ENCODE assay signal across 7 cellular contexts in the genomic region with DNA sequence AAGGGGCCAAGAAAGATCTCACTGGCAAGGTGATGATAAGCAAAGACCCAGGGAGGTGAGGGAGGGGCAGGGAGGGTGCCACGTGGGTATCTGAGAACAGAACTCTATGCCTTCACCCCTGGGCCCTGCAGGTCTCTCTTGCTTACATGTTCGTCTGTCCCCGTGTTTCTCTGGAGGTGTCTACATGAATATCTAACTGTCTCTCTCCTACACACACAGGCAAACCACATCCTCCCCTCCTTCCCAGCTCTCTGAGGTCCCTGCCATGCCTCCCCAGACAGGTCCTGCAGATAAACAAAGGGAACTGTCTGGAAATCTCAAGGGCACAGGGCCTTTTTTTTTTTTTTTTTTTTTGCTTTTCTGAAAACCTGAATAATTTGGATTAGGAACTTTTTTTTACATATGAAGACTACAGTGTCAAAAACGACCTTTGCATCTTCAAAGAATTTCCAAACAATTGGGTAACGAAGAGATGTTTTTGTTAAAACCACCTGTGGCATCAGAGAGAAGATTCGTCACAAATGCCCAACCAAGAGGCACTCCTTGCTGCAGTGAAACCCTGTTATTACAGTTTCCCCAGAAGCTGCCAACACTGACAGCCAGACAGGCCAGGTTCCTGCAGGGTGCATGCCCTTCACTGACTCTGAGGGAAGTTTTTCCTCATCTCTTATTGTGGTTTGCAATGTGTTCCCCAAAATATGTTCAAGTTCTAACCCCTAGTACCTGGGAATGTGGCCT. TPM values are rescaled to one million over a fixed set of nuclear protein-coding genes. Genes with fewer than 3 reads are reported as not detected.
DNase-seq lines count a peak whose midpoint lies in the region; ATAC-seq and TF ChIP-seq lines count a peak whose summit lies in the region.

No MANE protein-coding gene starts in this region.

- intact Hi-C loops in esophagus squamous epithelium (cut with DNase I), result no loop called here

- peak overlapping the region; percentile 76 to 92 (median 86) for H3K27ac ChIP-seq in esophagus squamous epithelium

- DNase-seq in NCI-H226 (peak; percentile 66), esophagus squamous epithelium (lab: John Stamatoyannopoulos, UW) (no peak), amygdala (lab: John Stamatoyannopoulos, UW) (no peak)
- peak; percentile 40 for DNase-seq in activated CD4-positive, alpha-beta memory T cell treated with anti-CD3 and anti-CD28 coated beads, Interleukin-2, amount 10 ng/mL, durations not matched to agents 7 days and 5 days
- peak; percentile 27 for DNase-seq in stimulated activated naive CD8-positive, alpha-beta T cell treated with anti-CD3 and anti-CD28 coated beads, Interleukin-15, Interleukin-2, amounts not matched to agents 100 U/mL and 50 U/mL, for 24 hours

- CTCF ChIA-PET in activated CD4-positive, alpha-beta memory T cell treated with anti-CD3 and anti-CD28 coated beads, Interleukin-2, amount 10 ng/mL, durations not matched to agents 7 days and 5 days (lab: Charles Lee), result no interaction called here

- H3K27ac Mint-ChIP-seq in activated CD4-positive, alpha-beta memory T cell treated with anti-CD3 and anti-CD28 coated beads, Interleukin-2, amount 10 ng/mL, durations not matched to agents 7 days and 5 days, result peak overlapping the region; percentile 41

- POLR2A ChIA-PET in activated CD4-positive, alpha-beta memory T cell treated with anti-CD3 and anti-CD28 coated beads, Interleukin-2, amount 10 ng/mL, durations not matched to agents 7 days and 5 days (lab: Charles Lee), result interaction anchor here (1.2 to 1.3 kb wide), 2 partner anchors 11 to 21 kb away, joined by 3 to 5 read pairs; a partner anchor contains a TSS

- H3K4me3 ChIP-seq in esophagus squamous epithelium, result peak overlapping the region in 2 of 4 donors; percentile 8 to 21

- no peaks in the 10 kb centered on the region for H3K9me3 ChIP-seq in esophagus squamous epithelium

- ATAC-seq in stimulated activated naive CD8-positive, alpha-beta T cell treated with anti-CD3 and anti-CD28 coated beads, Interleukin-15, Interleukin-2, amounts not matched to agents 100 U/mL and 50 U/mL, for 24 hours, result peak; percentile 55
- ATAC-seq in GM21825 (IDR thresholded peaks at IDR 0.05; ENCODE audit: unreplicated experiment), result no peak
- ATAC-seq in HG03025 (IDR thresholded peaks at IDR 0.05; ENCODE audit: low FRiP score, unreplicated experiment), result no peak

- H3K9me3 Mint-ChIP-seq in activated CD4-positive, alpha-beta memory T cell treated with anti-CD3 and anti-CD28 coated beads, Interleukin-2, amount 10 ng/mL, durations not matched to agents 7 days and 5 days, result no peaks in the 10 kb centered on the region

- no peak overlapping the region for H3K4me3 Mint-ChIP-seq in activated CD4-positive, alpha-beta memory T cell treated with anti-CD3 and anti-CD28 coated beads, Interleukin-2, amount 10 ng/mL, durations not matched to agents 7 days and 5 days

- H3K4me1 ChIP-seq in esophagus squamous epithelium, result peaks cover 25 to 82% (median 44%) of the 10 kb centered on the region in 3 donors

- no peak for TF ChIP-seq CTCF in esophagus squamous epithelium (IDR thresholded peaks at IDR 0.05)

- no peaks in the 10 kb centered on the region for H3K27me3 ChIP-seq in esophagus squamous epithelium

- H3K36me3 Mint-ChIP-seq in activated CD4-positive, alpha-beta memory T cell treated with anti-CD3 and anti-CD28 coated beads, Interleukin-2, amount 10 ng/mL, durations not matched to agents 7 days and 5 days (ENCODE audit: low read depth), result no peaks in the 10 kb centered on the region

- H3K27me3 Mint-ChIP-seq in activated CD4-positive, alpha-beta memory T cell treated with anti-CD3 and anti-CD28 coated beads, Interleukin-2, amount 10 ng/mL, durations not matched to agents 7 days and 5 days, result no peaks in the 10 kb centered on the region

- H3K36me3 ChIP-seq in esophagus squamous epithelium, result no peaks in the 10 kb centered on the region

- H3K4me1 Mint-ChIP-seq in activated CD4-positive, alpha-beta memory T cell treated with anti-CD3 and anti-CD28 coated beads, Interleukin-2, amount 10 ng/mL, durations not matched to agents 7 days and 5 days, result peaks cover 25% of the 10 kb centered on the region

- no peak for TF ChIP-seq POLR2A in esophagus squamous epithelium (IDR thresholded peaks at IDR 0.05)

- WGBS in esophagus squamous epithelium, 2 donors, result 27 to 30% methylated on average over 6 of the region's 6 CpGs

RNA-seq across cellular contexts. Expression of a gene that starts 17.8 kb away (rescaled TPM):
- total RNA-seq in activated CD4-positive, alpha-beta memory T cell treated with anti-CD3 and anti-CD28 coated beads, Interleukin-2, amount 10 ng/mL, durations not matched to agents 7 days and 5 days, result under 1 TPM in 1 of 2 experiments, not detected in 1; 0.18 TPM
- 10 to 100 TPM; 15.5 to 38.5 (median 31.5) TPM for total RNA-seq in esophagus squamous epithelium

RNA-seq across cellular contexts. Expression of a gene that starts 21.6 kb away (rescaled TPM):
- 10 to 100 TPM; 32.8 to 32.9 TPM for total RNA-seq in activated CD4-positive, alpha-beta memory T cell treated with anti-CD3 and anti-CD28 coated beads, Interleukin-2, amount 10 ng/mL, durations not matched to agents 7 days and 5 days
- 10 to 100 TPM; 44.5 to 75.1 (median 54.6) TPM for total RNA-seq in esophagus squamous epithelium

Comparison
In these comparisons a context has a peak if more than half of its experiments do, and no peak if none do; other contexts are left out.
1. DNase-seq: peak in NCI-H226 (single experiment), activated CD4-positive, alpha-beta memory T cell treated with anti-CD3 and anti-CD28 coated beads, Interleukin-2, amount 10 ng/mL, durations not matched to agents 7 days and 5 days (single experiment) and stimulated activated naive CD8-positive, alpha-beta T cell treated with anti-CD3 and anti-CD28 coated beads, Interleukin-15, Interleukin-2, amounts not matched to agents 100 U/mL and 50 U/mL, for 24 hours (single experiment); none in esophagus squamous epithelium (single experiment) and amygdala (0 of 56).
2. RNA of a gene that starts 17.8 kb away (total RNA-seq): 15.5 to 38.5 TPM in esophagus squamous epithelium; 0.18 TPM in activated CD4-positive, alpha-beta memory T cell treated with anti-CD3 and anti-CD28 coated beads, Interleukin-2, amount 10 ng/mL, durations not matched to agents 7 days and 5 days; every median in the first group is over 10 times any median in the second.